In genomic region chr12:15882055-15882971, GRCh38 we compare ENCODE assay signal across 8 cellular contexts. TPM values are rescaled to one million over a fixed set of nuclear protein-coding genes. Genes with fewer than 3 reads are reported as not detected.
DNase-seq lines count a peak whose midpoint lies in the region; TF ChIP-seq lines count a peak whose summit lies in the region.

TSS of gene STRAP (plus strand) at chr12:15882387. CDS start at chr12:15882708, 321 bp downstream.

- peak within 1 kb of the TSS; percentile 90 for H3K4me3 ChIP-seq in H7 (ENCODE audit: insufficient read depth, low read depth, low read length)
- H3K4me3 ChIP-seq in fibroblast of pulmonary artery (replicated peaks; ENCODE audit: low read depth, low read length) = peak within 1 kb of the TSS; percentile 98

- H3K4me3 Mint-ChIP-seq in nephron = peak within 1 kb of the TSS; percentile 97 to 100 (median 98)
- H3K4me3 Mint-ChIP-seq in stimulated activated naive CD8-positive, alpha-beta T cell treated with anti-CD3 and anti-CD28 coated beads, Interleukin-15, Interleukin-2, amounts not matched to agents 100 ng/mL and 50 ng/mL, for 24 hours = peak within 1 kb of the TSS; percentile 95

- H3K27ac Mint-ChIP-seq in nephron = peak within 1 kb of the TSS; percentile 99 to 100 (median 100)
- peak within 1 kb of the TSS; percentile 98 for H3K27ac Mint-ChIP-seq in stimulated activated naive CD8-positive, alpha-beta T cell treated with anti-CD3 and anti-CD28 coated beads, Interleukin-15, Interleukin-2, amounts not matched to agents 100 ng/mL and 50 ng/mL, for 24 hours

- H3K9me3 Mint-ChIP-seq in nephron = no peaks in the 10 kb centered on the region
- H3K9me3 Mint-ChIP-seq in stimulated activated naive CD8-positive, alpha-beta T cell treated with anti-CD3 and anti-CD28 coated beads, Interleukin-15, Interleukin-2, amounts not matched to agents 100 ng/mL and 50 ng/mL, for 24 hours = no peaks in the 10 kb centered on the region

- H3K4me1 Mint-ChIP-seq in nephron = peaks cover 33% of the 10 kb centered on the region
- peaks cover 54% of the 10 kb centered on the region for H3K4me1 Mint-ChIP-seq in stimulated activated naive CD8-positive, alpha-beta T cell treated with anti-CD3 and anti-CD28 coated beads, Interleukin-15, Interleukin-2, amounts not matched to agents 100 ng/mL and 50 ng/mL, for 24 hours (ENCODE audit: low read depth)

- H3K27me3 Mint-ChIP-seq in nephron (ENCODE audit: low read depth) = no peaks in the 10 kb centered on the region
- H3K27me3 Mint-ChIP-seq in stimulated activated naive CD8-positive, alpha-beta T cell treated with anti-CD3 and anti-CD28 coated beads, Interleukin-15, Interleukin-2, amounts not matched to agents 100 ng/mL and 50 ng/mL, for 24 hours = no peaks in the 10 kb centered on the region

- H3K36me3 Mint-ChIP-seq in nephron (ENCODE audit: low read depth) = peaks cover 34% of the 10 kb centered on the region
- peaks cover 43% of the 10 kb centered on the region for H3K36me3 Mint-ChIP-seq in stimulated activated naive CD8-positive, alpha-beta T cell treated with anti-CD3 and anti-CD28 coated beads, Interleukin-15, Interleukin-2, amounts not matched to agents 100 ng/mL and 50 ng/mL, for 24 hours (ENCODE audit: low read depth)

- DNase-seq in ELF-1 (ENCODE audit: low read depth, low spot score) (peak; percentile 99), H7 (peak; percentile 84), M059J (ENCODE audit: low read depth) (peak; percentile 95), SHP77 (lab: John Stamatoyannopoulos, UW) (peak; percentile 81 to 82), fibroblast of pulmonary artery (ENCODE audit: low read depth) (peak; percentile 99)
- DNase-seq in activated effector memory CD4-positive, alpha-beta T cell treated with Interleukin-2 at 50 U/mL for 16 hours = peak; percentile 94

- TF ChIP-seq CTCF in fibroblast of pulmonary artery (IDR thresholded peaks at IDR 0.05; ENCODE audit: low read length, missing control alignments) (no peak), nephron (IDR thresholded peaks at IDR 0.05; ENCODE audit: unreplicated experiment in 3 of 3) (no peak)

- H3K27me3 ChIP-seq in H7 (ENCODE audit: control insufficient read depth, insufficient read depth, low read length) = no peaks in the 10 kb centered on the region

- H3K36me3 ChIP-seq in H7 (replicated peaks; ENCODE audit: control insufficient read depth, insufficient read depth, low read length) = no peaks in the 10 kb centered on the region; the same call in 1 of the 2 replicates

RNA-seq across cellular contexts. Expression of gene STRAP, which starts in this region (rescaled TPM):
- 116 and 117 TPM in 2 replicates for total RNA-seq in H7 (2014; rRNA removed; shearing (Covaris generic))
- 91.0 and 148 TPM in 2 replicates for total RNA-seq in M059J (2014; rRNA removed; shearing (Covaris generic))

Comparison
In these comparisons a context has a peak if more than half of its experiments do, and no peak if none do; other contexts are left out.
1. Peak in every context shown above with its lines: DNase-seq and H3K4me3 ChIP-seq.